In genomic region chr15:40368701-40369473, GRCh38 we compare ENCODE assay signal across 1 cellular context.
TF ChIP-seq lines count a peak whose summit lies in the region.

No MANE protein-coding gene starts in this region.

TF ChIP-seq in A549, 52 proteins besides CTCF, POLR2A, EP300 and RAD21 (continued from another document):
- TF ChIP-seq HMGXB4 (CRISPR knock-in tag; IDR thresholded peaks at IDR 0.05; ENCODE audit: borderline replicate concordance) = no peak
- no peak for TF ChIP-seq HEYL (CRISPR knock-in tag; IDR thresholded peaks at IDR 0.05)
- no peak for TF ChIP-seq ESRRA (IDR thresholded peaks at IDR 0.05; ENCODE audit: borderline replicate concordance, low read length)
- no peak for TF ChIP-seq FOSB (CRISPR knock-in tag; IDR thresholded peaks at IDR 0.05)
- no peak for TF ChIP-seq CBX2 (IDR thresholded peaks at IDR 0.05; ENCODE audit: borderline replicate concordance, low read depth)
